Comparison of ENCODE assay signal across 8 cellular contexts in genomic region chr2:166417669-166418068, GRCh38. TPM values are rescaled to one million over a fixed set of nuclear protein-coding genes. Genes with fewer than 3 reads are reported as not detected.
DNase-seq lines count a peak whose midpoint lies in the region; ATAC-seq and TF ChIP-seq lines count a peak whose summit lies in the region.

No MANE protein-coding gene starts in this region.

- no peak for TF ChIP-seq EP300 in esophagus muscularis mucosa (IDR thresholded peaks at IDR 0.05)

- no peaks in the 10 kb centered on the region for H3K27me3 ChIP-seq in esophagus muscularis mucosa

- H3K27ac ChIP-seq in esophagus muscularis mucosa (replicated peaks in 1 of 4), result no peak overlapping the region

- no peak for TF ChIP-seq CTCF in esophagus muscularis mucosa (IDR thresholded peaks at IDR 0.05)

- 66% methylated on average over 2 of the region's 2 CpGs for WGBS in esophagus muscularis mucosa

- ATAC-seq in HG03520 (IDR thresholded peaks at IDR 0.05; ENCODE audit: unreplicated experiment), result no peak

- H3K4me3 ChIP-seq in esophagus muscularis mucosa, result no peak overlapping the region

- no peaks in the 10 kb centered on the region for H3K9me3 ChIP-seq in esophagus muscularis mucosa

- H3K4me1 ChIP-seq in esophagus muscularis mucosa, result no peaks in the 10 kb centered on the region

- DNase-seq in SKM-1 (lab: John Stamatoyannopoulos, UW; ENCODE audit: unreplicated experiment), result peak; percentile 14
- no peak for DNase-seq in SKM-1 treated with dmso at 0.1 percent for 144 hours (lab: John Stamatoyannopoulos, UW; ENCODE audit: unreplicated experiment)
- DNase-seq in NCI-H1694 (lab: John Stamatoyannopoulos, UW), result peak; percentile 36
- peak; percentile 12 to 51 for DNase-seq in dermis microvascular lymphatic vessel endothelial cell (ENCODE audit: low read depth in 2 of 2)
- peak; percentile 28 for DNase-seq in superior temporal gyrus (ENCODE audit: extremely low spot score)
- no peak for DNase-seq in nucleus accumbens (lab: John Stamatoyannopoulos, UW)
- no peak for DNase-seq in esophagus muscularis mucosa (ENCODE audit: extremely low spot score)

- intact Hi-C loops in esophagus muscularis mucosa (cut with DNase I), result no loop called here

- no peak for TF ChIP-seq POLR2A in esophagus muscularis mucosa (IDR thresholded peaks at IDR 0.05; ENCODE audit: low read depth)

- no peaks in the 10 kb centered on the region for H3K36me3 ChIP-seq in esophagus muscularis mucosa

RNA-seq across cellular contexts. Expression of gene SCN9A, which starts 41.9 kb away (rescaled TPM):
- 0.25 and 0.51 TPM in 2 replicates for total RNA-seq in dermis microvascular lymphatic vessel endothelial cell
- 1 to 10 TPM; 4.0 to 7.8 (median 5.2) TPM for total RNA-seq in esophagus muscularis mucosa

Comparison
In these comparisons a context has a peak if more than half of its experiments do, and no peak if none do; other contexts are left out.
1. DNase-seq: peak in SKM-1 (single experiment), NCI-H1694 (single experiment), dermis microvascular lymphatic vessel endothelial cell (2 of 2) and superior temporal gyrus (single experiment); none in SKM-1 treated with dmso at 0.1 percent for 144 hours (single experiment), nucleus accumbens (0 of 56) and esophagus muscularis mucosa (single experiment).